ENCODE assay signal across 1 cellular context in the genomic region with DNA sequence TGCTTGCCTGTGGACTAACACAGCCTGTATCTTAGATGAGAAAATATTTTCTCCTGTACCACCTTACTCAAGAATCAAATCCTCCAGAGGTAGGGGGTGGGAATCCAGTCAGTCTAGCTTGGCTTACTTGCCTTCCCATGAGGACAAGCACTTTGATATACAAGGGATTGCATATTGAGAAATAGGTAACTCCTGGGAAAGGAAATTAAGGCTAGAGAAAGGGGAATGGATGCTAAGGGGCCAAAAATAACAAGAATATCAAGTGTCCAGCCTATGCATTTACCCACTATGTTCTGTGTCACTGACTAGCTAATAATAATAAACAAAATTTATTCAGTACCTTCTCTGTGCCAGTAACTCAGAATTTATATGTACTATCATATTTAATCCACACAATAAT.
TF ChIP-seq lines count a peak whose summit lies in the region.

No MANE protein-coding gene starts in this region.

TF ChIP-seq in GM23338, 12 proteins besides CTCF, POLR2A, EP300 and RAD21 (continued from another document):
- TF ChIP-seq, protein P1, sequence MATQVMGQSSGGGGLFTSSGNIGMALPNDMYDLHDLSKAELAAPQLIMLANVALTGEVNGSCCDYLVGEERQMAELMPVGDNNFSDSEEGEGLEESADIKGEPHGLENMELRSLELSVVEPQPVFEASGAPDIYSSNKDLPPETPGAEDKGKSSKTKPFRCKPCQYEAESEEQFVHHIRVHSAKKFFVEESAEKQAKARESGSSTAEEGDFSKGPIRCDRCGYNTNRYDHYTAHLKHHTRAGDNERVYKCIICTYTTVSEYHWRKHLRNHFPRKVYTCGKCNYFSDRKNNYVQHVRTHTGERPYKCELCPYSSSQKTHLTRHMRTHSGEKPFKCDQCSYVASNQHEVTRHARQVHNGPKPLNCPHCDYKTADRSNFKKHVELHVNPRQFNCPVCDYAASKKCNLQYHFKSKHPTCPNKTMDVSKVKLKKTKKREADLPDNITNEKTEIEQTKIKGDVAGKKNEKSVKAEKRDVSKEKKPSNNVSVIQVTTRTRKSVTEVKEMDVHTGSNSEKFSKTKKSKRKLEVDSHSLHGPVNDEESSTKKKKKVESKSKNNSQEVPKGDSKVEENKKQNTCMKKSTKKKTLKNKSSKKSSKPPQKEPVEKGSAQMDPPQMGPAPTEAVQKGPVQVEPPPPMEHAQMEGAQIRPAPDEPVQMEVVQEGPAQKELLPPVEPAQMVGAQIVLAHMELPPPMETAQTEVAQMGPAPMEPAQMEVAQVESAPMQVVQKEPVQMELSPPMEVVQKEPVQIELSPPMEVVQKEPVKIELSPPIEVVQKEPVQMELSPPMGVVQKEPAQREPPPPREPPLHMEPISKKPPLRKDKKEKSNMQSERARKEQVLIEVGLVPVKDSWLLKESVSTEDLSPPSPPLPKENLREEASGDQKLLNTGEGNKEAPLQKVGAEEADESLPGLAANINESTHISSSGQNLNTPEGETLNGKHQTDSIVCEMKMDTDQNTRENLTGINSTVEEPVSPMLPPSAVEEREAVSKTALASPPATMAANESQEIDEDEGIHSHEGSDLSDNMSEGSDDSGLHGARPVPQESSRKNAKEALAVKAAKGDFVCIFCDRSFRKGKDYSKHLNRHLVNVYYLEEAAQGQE (IDR thresholded peaks at IDR 0.05; ENCODE audit: unreplicated experiment): no peak
- TF ChIP-seq NANOG (IDR thresholded peaks at IDR 0.05; ENCODE audit: borderline replicate concordance) (no peak), STAT1 (IDR thresholded peaks at IDR 0.05; ENCODE audit: unreplicated experiment) (no peak), POLR2AphosphoS5 (IDR thresholded peaks at IDR 0.05; ENCODE audit: low read depth) (no peak), CREB1 (CRISPR knock-in tag; IDR thresholded peaks at IDR 0.05; ENCODE audit: low read depth) (no peak), ZNF462 (CRISPR knock-in tag; IDR thresholded peaks at IDR 0.05) (no peak), JUNB (IDR thresholded peaks at IDR 0.05; ENCODE audit: unreplicated experiment) (no peak), ZNF114 (CRISPR knock-in tag; IDR thresholded peaks at IDR 0.05) (no peak)
- TF ChIP-seq, protein P2, sequence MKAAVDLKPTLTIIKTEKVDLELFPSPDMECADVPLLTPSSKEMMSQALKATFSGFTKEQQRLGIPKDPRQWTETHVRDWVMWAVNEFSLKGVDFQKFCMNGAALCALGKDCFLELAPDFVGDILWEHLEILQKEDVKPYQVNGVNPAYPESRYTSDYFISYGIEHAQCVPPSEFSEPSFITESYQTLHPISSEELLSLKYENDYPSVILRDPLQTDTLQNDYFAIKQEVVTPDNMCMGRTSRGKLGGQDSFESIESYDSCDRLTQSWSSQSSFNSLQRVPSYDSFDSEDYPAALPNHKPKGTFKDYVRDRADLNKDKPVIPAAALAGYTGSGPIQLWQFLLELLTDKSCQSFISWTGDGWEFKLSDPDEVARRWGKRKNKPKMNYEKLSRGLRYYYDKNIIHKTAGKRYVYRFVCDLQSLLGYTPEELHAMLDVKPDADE (IDR thresholded peaks at IDR 0.05): no peak
